ENCODE assay signal across 1 cellular context in genomic region chr9:136697821-136698526, GRCh38.
TF ChIP-seq lines count a peak whose summit lies in the region.

No MANE protein-coding gene starts in this region.

TF ChIP-seq in SK-N-SH, 30 proteins besides CTCF, POLR2A, EP300 and RAD21 (continued from another document):
- TF ChIP-seq REST (IDR thresholded peaks at IDR 0.05; ENCODE audit: low read depth, low read length) (no peak), POLR2AphosphoS5 (IDR thresholded peaks at IDR 0.05; ENCODE audit: low read depth, low read length) (no peak), GATA2 (CRISPR knock-in tag; IDR thresholded peaks at IDR 0.05) (no peak), FOXJ3 (CRISPR knock-in tag; IDR thresholded peaks at IDR 0.05) (no peak), SMC3 (IDR thresholded peaks at IDR 0.05; ENCODE audit: low read depth, low read length) (no peak), TCF12 (IDR thresholded peaks at IDR 0.05) (no peak), NRF1 (IDR thresholded peaks at IDR 0.05; ENCODE audit: low read depth, low read length) (no peak), TEAD4 (IDR thresholded peaks at IDR 0.05; ENCODE audit: borderline replicate concordance, insufficient read depth) (no peak), YY1 (IDR thresholded peaks at IDR 0.05; ENCODE audit: low read depth) (no peak), ZBTB33 (IDR thresholded peaks at IDR 0.05; ENCODE audit: borderline replicate concordance, low read depth) (no peak), MEF2A (IDR thresholded peaks at IDR 0.05; ENCODE audit: borderline replicate concordance, low read depth) (no peak), EZH2phosphoT487 (IDR thresholded peaks at IDR 0.05; ENCODE audit: borderline replicate concordance, low read depth) (no peak), FOXM1 (IDR thresholded peaks at IDR 0.05; ENCODE audit: low read depth) (no peak)
